In genomic region chr20:32823078-32823477, GRCh38 we compare ENCODE assay signal across 8 cellular contexts. TPM values are rescaled to one million over a fixed set of nuclear protein-coding genes. Genes with fewer than 3 reads are reported as not detected.
DNase-seq lines count a peak whose midpoint lies in the region; ATAC-seq, FAIRE-seq and TF ChIP-seq lines count a peak whose summit lies in the region.

No MANE protein-coding gene starts in this region.

- DNase-seq in HS-5 (ENCODE audit: low read depth) (peak; percentile 74), left lung (no peak), GM12892 (ENCODE audit: insufficient read length) (no peak), C1 segment of cervical spinal cord (lab: John Stamatoyannopoulos, UW) (no peak), left colon (no peak)

- peak overlapping the region; percentile 53 for H3K4me3 Mint-ChIP-seq in activated naive CD4-positive, alpha-beta T cell treated with anti-CD3 and anti-CD28 coated beads, Interleukin-2, amount 50 U/mL, for 24 hours

- H3K27me3 ChIP-seq in ACC112 (ENCODE audit: insufficient read depth, low read length) = no peaks in the 10 kb centered on the region
- H3K27me3 ChIP-seq in left lung = no peaks in the 10 kb centered on the region

- no peaks in the 10 kb centered on the region for H3K27me3 Mint-ChIP-seq in activated naive CD4-positive, alpha-beta T cell treated with anti-CD3 and anti-CD28 coated beads, Interleukin-2, amount 50 U/mL, for 24 hours

- peak overlapping the region; percentile 88 for H3K27ac Mint-ChIP-seq in activated naive CD4-positive, alpha-beta T cell treated with anti-CD3 and anti-CD28 coated beads, Interleukin-2, amount 50 U/mL, for 24 hours

- ATAC-seq in left lung (peak; percentile 3), left colon (no peak), HG03432 (IDR thresholded peaks at IDR 0.05; ENCODE audit: unreplicated experiment) (no peak)

- peaks cover 6% of the 10 kb centered on the region for H3K36me3 Mint-ChIP-seq in activated naive CD4-positive, alpha-beta T cell treated with anti-CD3 and anti-CD28 coated beads, Interleukin-2, amount 50 U/mL, for 24 hours

- TF ChIP-seq CTCF in left lung (IDR thresholded peaks at IDR 0.05) = no peak

- H3K9me3 Mint-ChIP-seq in activated naive CD4-positive, alpha-beta T cell treated with anti-CD3 and anti-CD28 coated beads, Interleukin-2, amount 50 U/mL, for 24 hours = no peaks in the 10 kb centered on the region

- no peaks in the 10 kb centered on the region for H3K36me3 ChIP-seq in ACC112 (ENCODE audit: insufficient read depth, low read length)
- peaks cover 3 to 27% of the 10 kb centered on the region in 2 donors for H3K36me3 ChIP-seq in left lung

- peaks cover 70% of the 10 kb centered on the region for H3K79me2 ChIP-seq in ACC112 (ENCODE audit: control insufficient read depth, insufficient read depth, low read length, unreplicated experiment)

- peaks cover 43% of the 10 kb centered on the region for H3K4me1 ChIP-seq in ACC112 (ENCODE audit: control insufficient read depth, insufficient read depth, low read length, unreplicated experiment)
- peaks cover 7 to 66% of the 10 kb centered on the region in 2 donors for H3K4me1 ChIP-seq in left lung

- intact Hi-C loops in left lung (cut with DNase I) (no loop called here), left colon (cut with DNase I, micrococcal nuclease) (no loop called here)

- H3K4me3 ChIP-seq in ACC112 (ENCODE audit: low read depth, low read length) (peak overlapping the region; percentile 16), left lung (no peak overlapping the region)

- no peak overlapping the region for H2AFZ ChIP-seq in ACC112 (ENCODE audit: low read length, unreplicated experiment)

- TF ChIP-seq POLR2A in GM12892 (IDR thresholded peaks at IDR 0.05; ENCODE audit: low read depth, low read length) = no peak

- H3K27ac ChIP-seq in ACC112 (ENCODE audit: low read depth, low read length) (peak overlapping the region; percentile 60), left lung (peak overlapping the region in 1 of 2 donors; percentile 14)

- no peak for FAIRE-seq in GM12892 (lab: Jason Lieb, UNC)

- H3K9me3 ChIP-seq in left lung = no peaks in the 10 kb centered on the region

- H3K4me1 Mint-ChIP-seq in activated naive CD4-positive, alpha-beta T cell treated with anti-CD3 and anti-CD28 coated beads, Interleukin-2, amount 50 U/mL, for 24 hours = peaks cover 54% of the 10 kb centered on the region

RNA-seq across cellular contexts. Expression of gene MAPRE1, which starts 3.3 kb away (rescaled TPM):
- total RNA-seq in left lung (100 to 1,000 TPM in 1 of 2 donors, 10 to 100 TPM in 1; 87.4 to 107 TPM), left colon (10 to 100 TPM; 75.6 to 85.5 TPM)
- 91.9 TPM for polyA plus RNA-seq in GM12892 (2012; ENCODE audit: missing spikeins)

RNA-seq across cellular contexts. Expression of gene EFCAB8, which starts 35.6 kb away (rescaled TPM):
- total RNA-seq in left lung = 1 to 10 TPM in 1 of 2 donors, under 1 TPM in 1; 0.35 to 1.0 TPM
- not detected for polyA plus RNA-seq in GM12892 (2012; ENCODE audit: missing spikeins)
- total RNA-seq in left colon = under 1 TPM in 1 of 2 donors, not detected in 1; 0.11 TPM
